In genomic region chr5:57176350-57176857, GRCh38 we compare ENCODE assay signal across 8 cellular contexts. TPM values are rescaled to one million over a fixed set of nuclear protein-coding genes. Genes with fewer than 3 reads are reported as not detected.
A peak's percentile ranks its signal among the peaks of the same experiment; 100 is the strongest.
DNase-seq lines count a peak whose midpoint lies in the region; ATAC-seq and TF ChIP-seq lines count a peak whose summit lies in the region.

No MANE protein-coding gene starts in this region.

- no peaks in the 10 kb centered on the region for H3K27me3 Mint-ChIP-seq in Calu3 (ENCODE audit: unreplicated experiment)

- intact Hi-C loops in Calu3 (cut with micrococcal nuclease; ENCODE audit: unreplicated experiment) = no loop called here
- intact Hi-C loops in breast epithelium (cut with DNase I; ENCODE audit: low total_unique reads) = no loop called here
- intact Hi-C loops in upper lobe of right lung (cut with DNase I) = no loop called here
- intact Hi-C loops in mucosa of descending colon (cut with DNase I, micrococcal nuclease) = no loop called here

- TF ChIP-seq CTCF in Calu3 (IDR thresholded peaks at IDR 0.05; ENCODE audit: unreplicated experiment) = no peak
- no peak for TF ChIP-seq CTCF in breast epithelium (IDR thresholded peaks at IDR 0.05)
- no peak for TF ChIP-seq CTCF in upper lobe of right lung (IDR thresholded peaks at IDR 0.05)
- no peak for TF ChIP-seq CTCF in mucosa of descending colon (IDR thresholded peaks at IDR 0.05)

- H3K27ac ChIP-seq in KOPT-K1 (ENCODE audit: low read depth, low read length, poor library complexity, severe bottlenecking) = peak overlapping the region; percentile 97
- peak overlapping the region; percentile 98 to 100 for H3K27ac ChIP-seq in breast epithelium
- H3K27ac ChIP-seq in upper lobe of right lung = peak overlapping the region; percentile 91

- ATAC-seq in upper lobe of right lung (no peak), mucosa of descending colon (no peak), GM18519 (IDR thresholded peaks at IDR 0.05; ENCODE audit: low FRiP score, unreplicated experiment) (no peak), GM21529 (IDR thresholded peaks at IDR 0.05; ENCODE audit: unreplicated experiment) (no peak)

- peaks cover 44% of the 10 kb centered on the region for H3K36me3 ChIP-seq in KOPT-K1 (ENCODE audit: insufficient read depth, low read length)
- H3K36me3 ChIP-seq in breast epithelium = no peaks in the 10 kb centered on the region
- H3K36me3 ChIP-seq in upper lobe of right lung = peaks cover 4% of the 10 kb centered on the region
- H3K36me3 ChIP-seq in mucosa of descending colon (ENCODE audit: low read depth) = no peaks in the 10 kb centered on the region

- no peak for TF ChIP-seq POLR2A in breast epithelium (IDR thresholded peaks at IDR 0.05)

- no TSS peak for BruUV-seq in Calu3 (replicated peaks; lab: Mats Ljungman, UMichigan)

- DNase-seq in Calu3 = no peak
- DNase-seq in breast epithelium (ENCODE audit: low spot score in 2 of 2) = no peak
- DNase-seq in lung microvascular endothelial cell (ENCODE audit: low read depth in 2 of 2) = peak; percentile 33 to 74
- DNase-seq in upper lobe of right lung = no peak
- no peak for DNase-seq in mucosa of descending colon

- CTCF ChIA-PET in Calu3 (lab: Charles Lee) = interaction anchor here (0.6 kb wide), 1 partner anchor 560 kb away, joined by 3 read pairs; no protein-coding TSS in a partner anchor

- peak overlapping the region; percentile 100 for H3K27ac Mint-ChIP-seq in Calu3 (ENCODE audit: unreplicated experiment)

- H3K36me3 Mint-ChIP-seq in Calu3 (ENCODE audit: insufficient read depth, unreplicated experiment) = peaks cover 98% of the 10 kb centered on the region

- peak overlapping the region; percentile 83 to 95 (median 92) for H3K4me3 ChIP-seq in breast epithelium
- H3K4me3 ChIP-seq in upper lobe of right lung = peak overlapping the region; percentile 64
- no peak overlapping the region for H3K4me3 ChIP-seq in mucosa of descending colon

- H3K4me1 ChIP-seq in breast epithelium = no peaks in the 10 kb centered on the region
- H3K4me1 ChIP-seq in upper lobe of right lung = peaks cover 44% of the 10 kb centered on the region
- H3K4me1 ChIP-seq in mucosa of descending colon (ENCODE audit: low read depth) = peaks cover 39% of the 10 kb centered on the region

- H3K9me3 Mint-ChIP-seq in Calu3 (ENCODE audit: low read depth, unreplicated experiment) = no peaks in the 10 kb centered on the region

- H3K27me3 ChIP-seq in breast epithelium (no peaks in the 10 kb centered on the region), upper lobe of right lung (no peaks in the 10 kb centered on the region)

- peaks cover 17% of the 10 kb centered on the region for H3K4me1 Mint-ChIP-seq in Calu3 (ENCODE audit: low read depth, unreplicated experiment)

- H3K4me3 Mint-ChIP-seq in Calu3 (ENCODE audit: low read depth, unreplicated experiment) = peak overlapping the region; percentile 100

- H3K9me3 ChIP-seq in KOPT-K1 (ENCODE audit: insufficient read depth, low read length, poor library complexity, severe bottlenecking) (no peaks in the 10 kb centered on the region), breast epithelium (no peaks in the 10 kb centered on the region), upper lobe of right lung (no peaks in the 10 kb centered on the region), mucosa of descending colon (no peaks in the 10 kb centered on the region)

RNA-seq across cellular contexts. Expression of gene GPBP1, which starts 2.5 kb away (rescaled TPM):
- total RNA-seq in Calu3 (2022) (105 and 107 TPM in 2 replicates), breast epithelium (100 to 1,000 TPM in 1 of 3 donors, 10 to 100 TPM in 2; 61.1 to 141 (median 93.1) TPM), lung microvascular endothelial cell (35.5 and 50.4 TPM in 2 replicates), upper lobe of right lung (63.0 TPM), mucosa of descending colon (10 to 100 TPM; 59.8 to 75.3 (median 74.0) TPM)

Comparison
In these comparisons a context has a peak if more than half of its experiments do, and no peak if none do; other contexts are left out.
1. DNase-seq: peak in lung microvascular endothelial cell (2 of 2); none in Calu3 (single experiment), breast epithelium (0 of 2), upper lobe of right lung (single experiment) and mucosa of descending colon (0 of 3).
2. Peak in every context shown above with its lines, with median percentiles within 50 percentile points of each other: H3K27ac ChIP-seq.